1 cellular context compared by ENCODE assay signal in the genomic region with DNA sequence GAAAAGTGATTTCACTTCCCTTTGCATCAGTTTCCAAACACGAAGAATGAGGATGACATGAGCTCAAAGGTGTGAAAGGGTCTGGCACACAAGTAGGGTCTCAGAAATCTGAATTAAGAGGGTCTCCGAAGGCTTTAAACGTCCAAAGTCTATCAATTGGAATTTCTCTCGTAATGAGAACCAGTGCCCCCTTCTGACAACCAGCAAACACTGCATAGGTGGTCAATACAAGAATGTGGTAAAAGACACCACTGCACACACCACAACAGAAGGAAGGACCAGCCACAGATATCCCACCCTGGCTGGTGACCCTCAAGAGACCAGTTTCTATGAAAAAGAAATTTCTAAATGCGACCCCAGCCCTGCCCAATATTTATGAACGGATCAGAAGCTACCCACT.
TF ChIP-seq lines count a peak whose summit lies in the region.

No MANE protein-coding gene starts in this region.

TF ChIP-seq in HCT116, 20 proteins besides CTCF, POLR2A, EP300 and RAD21 (continued from another document):
- TF ChIP-seq REST (IDR thresholded peaks at IDR 0.05; ENCODE audit: low read depth) (no peak), FOSL1 (IDR thresholded peaks at IDR 0.05; ENCODE audit: low read depth) (no peak), JUND (IDR thresholded peaks at IDR 0.05) (no peak), EZH2 (IDR thresholded peaks at IDR 0.05) (no peak), YY1 (IDR thresholded peaks at IDR 0.05; ENCODE audit: extremely low read depth, insufficient replicate concordance, low read depth, low read length) (no peak), SRF (IDR thresholded peaks at IDR 0.05; ENCODE audit: low read depth) (no peak), POLR2AphosphoS5 (IDR thresholded peaks at IDR 0.05; ENCODE audit: low read depth, low read length) (no peak)
- TF ChIP-seq, protein P1, sequence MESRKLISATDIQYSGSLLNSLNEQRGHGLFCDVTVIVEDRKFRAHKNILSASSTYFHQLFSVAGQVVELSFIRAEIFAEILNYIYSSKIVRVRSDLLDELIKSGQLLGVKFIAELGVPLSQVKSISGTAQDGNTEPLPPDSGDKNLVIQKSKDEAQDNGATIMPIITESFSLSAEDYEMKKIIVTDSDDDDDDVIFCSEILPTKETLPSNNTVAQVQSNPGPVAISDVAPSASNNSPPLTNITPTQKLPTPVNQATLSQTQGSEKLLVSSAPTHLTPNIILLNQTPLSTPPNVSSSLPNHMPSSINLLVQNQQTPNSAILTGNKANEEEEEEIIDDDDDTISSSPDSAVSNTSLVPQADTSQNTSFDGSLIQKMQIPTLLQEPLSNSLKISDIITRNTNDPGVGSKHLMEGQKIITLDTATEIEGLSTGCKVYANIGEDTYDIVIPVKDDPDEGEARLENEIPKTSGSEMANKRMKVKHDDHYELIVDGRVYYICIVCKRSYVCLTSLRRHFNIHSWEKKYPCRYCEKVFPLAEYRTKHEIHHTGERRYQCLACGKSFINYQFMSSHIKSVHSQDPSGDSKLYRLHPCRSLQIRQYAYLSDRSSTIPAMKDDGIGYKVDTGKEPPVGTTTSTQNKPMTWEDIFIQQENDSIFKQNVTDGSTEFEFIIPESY (IDR thresholded peaks at IDR 0.05; ENCODE audit: extremely low read depth, insufficient replicate concordance, low read length) = no peak
